Comparison of ENCODE assay signal across 8 cellular contexts in genomic region chr15:59656935-59657634, GRCh38.
A peak's percentile ranks its signal among the peaks of the same experiment; 100 is the strongest.
DNase-seq lines count a peak whose midpoint lies in the region; ATAC-seq and TF ChIP-seq lines count a peak whose summit lies in the region.

Gene GTF2A2 (minus strand): TSS chr15:59657515. CDS start chr15:59652277, 5,238 bp downstream.

- H3K27ac ChIP-seq in C4-2B: peak within 1 kb of the TSS; percentile 95

- no peak for TF ChIP-seq CTCF in C4-2B (conservative IDR thresholded peaks at IDR 0.05)

- ATAC-seq in GM19397 (IDR thresholded peaks at IDR 0.05; ENCODE audit: unreplicated experiment) (peak; percentile 99), HG03565 (IDR thresholded peaks at IDR 0.05; ENCODE audit: unreplicated experiment) (peak; percentile 95)

- peak; percentile 67 for DNase-seq in NCI-H748 treated with DMSO at 0.1 percent for 48 hours (lab: John Stamatoyannopoulos, UW)
- DNase-seq in activated CD4-positive, alpha-beta T cell treated with anti-CD3 and anti-CD28 coated beads, Interleukin-2, amount 50 U/mL, for 24 hours (ENCODE audit: low read depth in 1 of 2, low spot score in 1 of 2): peak; percentile 80 to 90
- peak; percentile 94 for DNase-seq in dedifferentiated amniotic fluid mesenchymal stem cell (ENCODE audit: extremely low spot score)
- peak; percentile 98 for DNase-seq in left kidney (ENCODE audit: low read depth, low spot score)
- DNase-seq in stimulated activated CD4-positive, alpha-beta T cell treated with anti-CD3 and anti-CD28 coated beads, Interleukin-1b, Interleukin-23, amount 100 ng/mL, for 48 hours: peak; percentile 93

Comparison
In these comparisons a context has a peak if more than half of its experiments do, and no peak if none do; other contexts are left out.
1. Peak in every context shown above with its lines: DNase-seq, ATAC-seq and H3K27ac ChIP-seq.